In genomic region chr1:16236091-16236494, GRCh38 we compare ENCODE assay signal across 8 cellular contexts. TPM values are rescaled to one million over a fixed set of nuclear protein-coding genes. Genes with fewer than 3 reads are reported as not detected.
DNase-seq lines count a peak whose midpoint lies in the region; ATAC-seq, FAIRE-seq and TF ChIP-seq lines count a peak whose summit lies in the region.

No MANE protein-coding gene starts in this region.

- no peak overlapping the region for H3K27ac ChIP-seq in HUES6 (ENCODE audit: low read depth, low read length)
- peak overlapping the region; percentile 86 to 91 for H3K27ac ChIP-seq in kidney (ENCODE audit: low read depth in 2 of 2, low read length in 2 of 2)

- H3K4me1 ChIP-seq in HUES6 (ENCODE audit: control insufficient read depth, insufficient read depth, low read length) (peaks cover 9% of the 10 kb centered on the region), adipocyte (ENCODE audit: control insufficient read depth, insufficient read depth, low read length) (peaks cover 18% of the 10 kb centered on the region), kidney (ENCODE audit: control insufficient read depth in 1 of 2, insufficient read depth in 1 of 2, low read depth in 1 of 2, low read length in 2 of 2) (peaks cover 0 to 13% of the 10 kb centered on the region in 2 donors)

- H3K9me3 ChIP-seq in HUES6 (ENCODE audit: control insufficient read depth, insufficient read depth, low read depth, low read length) = no peaks in the 10 kb centered on the region
- H3K9me3 ChIP-seq in adipocyte (ENCODE audit: control insufficient read depth, low read length) = no peaks in the 10 kb centered on the region
- H3K9me3 ChIP-seq in kidney (ENCODE audit: control insufficient read depth in 1 of 2, low read length in 2 of 2) = no peaks in the 10 kb centered on the region

- peak; percentile 40 for ATAC-seq in GM21423 (IDR thresholded peaks at IDR 0.05; ENCODE audit: unreplicated experiment)

- H3K36me3 ChIP-seq in HUES6 (ENCODE audit: control insufficient read depth, insufficient read depth, low read length) (no peaks in the 10 kb centered on the region), adipocyte (ENCODE audit: control insufficient read depth, insufficient read depth, low read length, severe bottlenecking) (no peaks in the 10 kb centered on the region), kidney (ENCODE audit: control insufficient read depth in 1 of 2, insufficient read depth in 2 of 2, low read length in 2 of 2) (no peaks in the 10 kb centered on the region)

- intact Hi-C loops in kidney (cut with DNase I) = no loop called here

- H3K27me3 ChIP-seq in HUES6 (ENCODE audit: control insufficient read depth, insufficient read depth, low read length) (no peaks in the 10 kb centered on the region), adipocyte (replicated peaks; ENCODE audit: control insufficient read depth, insufficient read depth, low read length) (no peaks in the 10 kb centered on the region)

- peak overlapping the region; percentile 82 for H3K4me3 ChIP-seq in HUES6 (ENCODE audit: low read depth, low read length)
- peak overlapping the region; percentile 84 for H3K4me3 ChIP-seq in adipocyte (ENCODE audit: low read length)
- peak overlapping the region; percentile 87 to 88 for H3K4me3 ChIP-seq in kidney (ENCODE audit: low read length in 2 of 2)

- TF ChIP-seq CTCF in kidney (IDR thresholded peaks at IDR 0.05; ENCODE audit: borderline replicate concordance, extremely low read depth, insufficient read depth) = peak; percentile 32

- FAIRE-seq in kidney (lab: Jason Lieb, UNC) = no peak

- H3K9ac ChIP-seq in HUES6 (ENCODE audit: low read length) = peak overlapping the region; percentile 65
- peak overlapping the region; percentile 86 for H3K9ac ChIP-seq in adipocyte (ENCODE audit: low read length)
- peak overlapping the region; percentile 87 to 98 for H3K9ac ChIP-seq in kidney (ENCODE audit: low read length in 2 of 2)

- DNase-seq in DMS79 (lab: John Stamatoyannopoulos, UW) = peak; percentile 83
- peak; percentile 49 for DNase-seq in RPMI7951 (ENCODE audit: low read depth)
- peak; percentile 53 for DNase-seq in adipocyte (ENCODE audit: low read depth)
- no peak for DNase-seq in kidney
- DNase-seq in stimulated activated CD4-positive, alpha-beta T cell treated with anti-CD3 and anti-CD28 coated beads, Interleukin-4, amount 100 ng/mL, for 24 hours = peak; percentile 54
- no peak for DNase-seq in iPS-NIHi7 (ENCODE audit: extremely low spot score)

RNA-seq across cellular contexts. Expression of gene CPLANE2, which starts 0.9 kb away (rescaled TPM):
- total RNA-seq in RPMI7951 (2014; rRNA removed; shearing (Covaris generic)) = 2.4 and 6.5 TPM in 2 replicates
- 9.4 TPM for total RNA-seq in kidney
- polyA plus RNA-seq in kidney (ENCODE audit: insufficient read depth, low read depth, low replicate concordance) = 7.9 TPM

RNA-seq across cellular contexts. Expression of gene ARHGEF19, which starts 23.6 kb away (rescaled TPM):
- 8.3 and 10.7 TPM in 2 replicates for total RNA-seq in RPMI7951 (2014; rRNA removed; shearing (Covaris generic))
- total RNA-seq in kidney = 8.2 TPM
- polyA plus RNA-seq in kidney (ENCODE audit: insufficient read depth, low read depth, low replicate concordance) = 3.5 TPM

Comparison
In these comparisons a context has a peak if more than half of its experiments do, and no peak if none do; other contexts are left out.
1. DNase-seq: peak in DMS79 (single experiment), RPMI7951 (single experiment), adipocyte (single experiment) and stimulated activated CD4-positive, alpha-beta T cell treated with anti-CD3 and anti-CD28 coated beads, Interleukin-4, amount 100 ng/mL, for 24 hours (single experiment); none in kidney (single experiment) and iPS-NIHi7 (single experiment).
2. Peak in every context shown above with its lines, with median percentiles within 50 percentile points of each other: H3K4me3 ChIP-seq and H3K9ac ChIP-seq.